In genomic region chr10:25934673-25935139, GRCh38 we compare ENCODE assay signal across 8 cellular contexts. TPM values are rescaled to one million over a fixed set of nuclear protein-coding genes. Genes with fewer than 3 reads are reported as not detected.
DNase-seq lines count a peak whose midpoint lies in the region; ATAC-seq and TF ChIP-seq lines count a peak whose summit lies in the region.

No MANE protein-coding gene starts in this region.

- no peaks in the 10 kb centered on the region for H3K9me3 Mint-ChIP-seq in activated T-cell treated with anti-CD3 and anti-CD28 coated beads, Interleukin-2, amount 50 U/mL, for 24 hours

- peak overlapping the region; percentile 14 for H2AFZ ChIP-seq in neural cell (ENCODE audit: low read depth, low read length)

- H3K79me2 ChIP-seq in neural cell (replicated peaks; ENCODE audit: insufficient read depth, low read length), result no peaks in the 10 kb centered on the region

- H3K4me1 Mint-ChIP-seq in activated T-cell treated with anti-CD3 and anti-CD28 coated beads, Interleukin-2, amount 50 U/mL, for 24 hours (ENCODE audit: low read depth), result peaks cover 7% of the 10 kb centered on the region

- H3F3A ChIP-seq in neural cell (ENCODE audit: insufficient read depth, low read length, poor library complexity, severe bottlenecking), result no peaks in the 10 kb centered on the region

- no peaks in the 10 kb centered on the region for H3K9me3 ChIP-seq in neural cell (ENCODE audit: low read length)

- no peak overlapping the region for H3K27ac ChIP-seq in dorsolateral prefrontal cortex
- H3K27ac ChIP-seq in neural cell (ENCODE audit: low read length), result no peak overlapping the region

- peak overlapping the region; percentile 51 for H3K9ac ChIP-seq in neural cell (ENCODE audit: low read length)

- intact Hi-C loops in dorsolateral prefrontal cortex (cut with DNase I), result no loop called here

- H3K9me2 ChIP-seq in neural cell (ENCODE audit: insufficient read depth, low read length), result no peaks in the 10 kb centered on the region

- H3K36me3 Mint-ChIP-seq in activated T-cell treated with anti-CD3 and anti-CD28 coated beads, Interleukin-2, amount 50 U/mL, for 24 hours (ENCODE audit: low read depth), result no peaks in the 10 kb centered on the region

- H3K27me3 ChIP-seq in dorsolateral prefrontal cortex (peaks cover 0 to 69% (median 44%) of the 10 kb centered on the region in 45 donors), neural cell (ENCODE audit: insufficient read depth, low read depth, low read length) (peaks cover 24% of the 10 kb centered on the region)

- TF ChIP-seq CTCF in dorsolateral prefrontal cortex (IDR thresholded peaks at IDR 0.05 in 54 of 56, conservative IDR thresholded peaks at IDR 0.05 in 2 of 56; ENCODE audit: low read depth in 1 of 56, partially characterized antibody in 56 of 56), result peak in 23 of 56 donors; percentile 9 to 39 (median 23)
- TF ChIP-seq CTCF in neural cell (IDR thresholded peaks at IDR 0.05; ENCODE audit: poor library complexity, severe bottlenecking), result peak; percentile 68
- no peak for TF ChIP-seq CTCF in foreskin fibroblast (IDR thresholded peaks at IDR 0.05; ENCODE audit: low read depth, low read length)

- H3K36me3 ChIP-seq in neural cell (ENCODE audit: insufficient read depth, low read length), result no peaks in the 10 kb centered on the region

- H3K4me3 Mint-ChIP-seq in activated T-cell treated with anti-CD3 and anti-CD28 coated beads, Interleukin-2, amount 50 U/mL, for 24 hours, result peak overlapping the region; percentile 63

- TF ChIP-seq EP300 in neural cell (conservative IDR thresholded peaks at IDR 0.05; ENCODE audit: poor library complexity, severe bottlenecking), result no peak

- H3K4me3 ChIP-seq in dorsolateral prefrontal cortex, result peak overlapping the region in 54 of 59 donors; percentile 4 to 60 (median 38)
- peak overlapping the region; percentile 62 for H3K4me3 ChIP-seq in neural cell (ENCODE audit: low read length)
- no peak overlapping the region for H3K4me3 ChIP-seq in foreskin fibroblast (ENCODE audit: low read depth in 1 of 2, low read length in 2 of 2)

- peak; percentile 38 for DNase-seq in activated T-cell treated with anti-CD3 and anti-CD28 coated beads, Interleukin-2, amount 50 U/mL, for 24 hours
- DNase-seq in activated T-cell treated with anti-CD3 and anti-CD28 coated beads for 4 hours, result no peak
- DNase-seq in NAMALWA (ENCODE audit: low spot score), result peak; percentile 11
- no peak for DNase-seq in dorsolateral prefrontal cortex
- DNase-seq in foreskin fibroblast, result no peak
- no peak for DNase-seq in H4 (ENCODE audit: low spot score)

- no peak overlapping the region for H3K27ac Mint-ChIP-seq in activated T-cell treated with anti-CD3 and anti-CD28 coated beads, Interleukin-2, amount 50 U/mL, for 24 hours

- peaks cover 56% of the 10 kb centered on the region for H3K27me3 Mint-ChIP-seq in activated T-cell treated with anti-CD3 and anti-CD28 coated beads, Interleukin-2, amount 50 U/mL, for 24 hours

- no peak for ATAC-seq in GM19467 (IDR thresholded peaks at IDR 0.05; ENCODE audit: unreplicated experiment)

- peak overlapping the region; percentile 7 for H3K4me2 ChIP-seq in neural cell (ENCODE audit: low read length)

- no peaks in the 10 kb centered on the region for H4K20me1 ChIP-seq in neural cell (ENCODE audit: insufficient read depth)

- TF ChIP-seq RAD21 in neural cell (conservative IDR thresholded peaks at IDR 0.05), result peak; percentile 47

TF ChIP-seq in neural cell, 6 proteins besides CTCF, POLR2A, EP300 and RAD21:
- TF ChIP-seq SMC3 (conservative IDR thresholded peaks at IDR 0.05; ENCODE audit: poor library complexity), result peak; percentile 65
- no peak for TF ChIP-seq EZH2 (IDR thresholded peaks at IDR 0.05; ENCODE audit: borderline replicate concordance, insufficient read depth, low read length, poor library complexity, severe bottlenecking)
- TF ChIP-seq POLR2AphosphoS5 (IDR thresholded peaks at IDR 0.05), result peak; percentile 14

RNA-seq across cellular contexts. Expression of gene MYO3A, which starts 0.7 kb away (rescaled TPM):
- 1 to 10 TPM in 8 of 120 experiments, under 1 TPM in 74, not detected in 38; 0.07 to 3.7 (median 0.35) TPM for total RNA-seq in dorsolateral prefrontal cortex
- 3.0 and 4.1 TPM in 2 replicates for polyA plus RNA-seq in neural cell
- polyA minus RNA-seq in neural cell, result 4.9 and 6.7 TPM in 2 replicates
- not detected in 2 replicates for total RNA-seq in H4 (2014; rRNA removed; shearing (Covaris generic))

Comparison
In these comparisons a context has a peak if more than half of its experiments do, and no peak if none do; other contexts are left out.
1. DNase-seq: peak in activated T-cell treated with anti-CD3 and anti-CD28 coated beads, Interleukin-2, amount 50 U/mL, for 24 hours (single experiment) and NAMALWA (single experiment); none in activated T-cell treated with anti-CD3 and anti-CD28 coated beads for 4 hours (single experiment), dorsolateral prefrontal cortex (0 of 10), foreskin fibroblast (0 of 2) and H4 (single experiment).
2. H3K4me3 ChIP-seq: peak in dorsolateral prefrontal cortex (54 of 59) and neural cell (single experiment); none in foreskin fibroblast (0 of 2).